ENCODE assay signal across 10 cellular contexts in the genomic region with DNA sequence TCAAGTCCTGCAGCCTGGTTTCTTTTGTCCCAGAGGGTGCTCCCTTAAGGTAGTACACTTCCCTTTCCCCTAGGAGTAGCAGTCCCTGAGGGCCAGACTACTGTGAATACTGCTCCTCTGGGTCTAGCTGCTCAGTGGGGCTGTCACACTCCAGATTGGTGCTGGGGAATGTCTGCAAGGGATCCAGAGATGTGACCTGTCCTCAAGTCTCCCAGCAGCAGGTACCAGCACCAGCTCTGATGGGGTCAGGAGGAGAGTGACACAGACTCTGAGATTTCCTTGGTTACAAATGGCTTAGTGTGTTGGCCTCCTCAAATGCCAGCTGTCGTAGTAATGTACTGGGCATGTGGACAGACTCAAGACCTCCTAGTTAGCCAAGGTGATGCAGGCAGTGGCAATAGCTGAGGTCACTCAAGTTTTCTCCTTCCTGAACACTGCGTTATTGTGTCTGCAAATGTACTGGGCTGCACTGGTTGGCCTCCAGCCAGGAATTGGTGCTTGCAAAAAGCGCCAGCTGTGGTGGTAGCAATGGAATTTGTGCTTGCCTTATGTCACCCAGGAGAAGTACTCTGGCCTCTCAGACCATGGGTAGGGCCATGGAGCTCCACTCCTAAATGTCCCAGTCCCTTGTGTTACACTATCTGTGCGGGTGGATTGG. TPM values are rescaled to one million over a fixed set of nuclear protein-coding genes. Genes with fewer than 3 reads are reported as not detected.
DNase-seq lines count a peak whose midpoint lies in the region; ATAC-seq, FAIRE-seq and TF ChIP-seq lines count a peak whose summit lies in the region.
"Had no signal": no experiment of that assay in that cellular context is flagged by ENCODE, and none has a peak within 500 bp of the region (broad histone marks: within the 10 kb centered on the region; RNA-seq: fewer than 3 reads in every experiment).

No MANE protein-coding gene starts in this region.

- H3K36me3 ChIP-seq in pancreas: no peaks in the 10 kb centered on the region
- H3K36me3 ChIP-seq: prostate gland had no signal

- FAIRE-seq in pancreas (lab: Jason Lieb, UNC): no peak

- no peaks in the 10 kb centered on the region for H3K27me3 ChIP-seq in pancreas

- TF ChIP-seq CTCF in fibroblast of villous mesenchyme (IDR thresholded peaks at IDR 0.05; ENCODE audit: insufficient read depth, low read depth, low read length): no peak
- no peak for TF ChIP-seq CTCF in pancreas (IDR thresholded peaks at IDR 0.05)

- peak; percentile 31 to 75 (median 50) for ATAC-seq in pancreas
- no peak for ATAC-seq in HG03135 (IDR thresholded peaks at IDR 0.05; ENCODE audit: unreplicated experiment)
- ATAC-seq in HG02571 (IDR thresholded peaks at IDR 0.05; ENCODE audit: unreplicated experiment): no peak

- no peaks in the 10 kb centered on the region for H3K9me3 ChIP-seq in pancreas
- H3K9me3 ChIP-seq: prostate gland had no signal

- 54 to 61% methylated on average over 4 of the region's 4 CpGs for whole genome bisulfite sequencing in pancreas, 2 donors

- H3K27ac ChIP-seq in pancreas: no peak overlapping the region
- H3K27ac ChIP-seq: prostate gland had no signal

- DNase-seq in Daoy (ENCODE audit: low read depth) (peak; percentile 20), OCI-M1 (lab: John Stamatoyannopoulos, UW) (peak; percentile 32), fibroblast of villous mesenchyme (ENCODE audit: low read depth) (peak; percentile 78), pancreas (peak in 4 of 6 donors; percentile 17 to 62 (median 35)), NCI-H187 (lab: John Stamatoyannopoulos, UW) (no peak), NCI-H1092 (lab: John Stamatoyannopoulos, UW) (no peak)
- DNase-seq: effector memory CD4-positive, alpha-beta T cell had no signal

- intact Hi-C loops in pancreas (cut with DNase I): no loop called here

- no peaks in the 10 kb centered on the region for H3K4me1 ChIP-seq in pancreas
- H3K4me1 ChIP-seq: prostate gland had no signal

- H3K4me3 ChIP-seq in fibroblast of villous mesenchyme (ENCODE audit: low read depth, low read length) (no peak overlapping the region), pancreas (no peak overlapping the region)
- H3K4me3 ChIP-seq: prostate gland had no signal

RNA-seq across cellular contexts. Expression of gene AEBP2, which starts 36.4 kb away (rescaled TPM):
- total RNA-seq in Daoy (2014; rRNA removed; shearing (Covaris generic)): 7.1 and 19.1 TPM in 2 replicates
- 14.8 and 23.7 TPM in 2 replicates for total RNA-seq in fibroblast of villous mesenchyme
- 10 to 100 TPM; 10.5 to 18.6 (median 14.9) TPM for total RNA-seq in pancreas
- 1 to 10 TPM; 9.0 to 9.2 TPM for polyA plus RNA-seq in pancreas

Comparison
In these comparisons a context has a peak if more than half of its experiments do, and no peak if none do; other contexts are left out.
1. DNase-seq: peak in Daoy (single experiment), OCI-M1 (single experiment), fibroblast of villous mesenchyme (single experiment) and pancreas (4 of 6); none in NCI-H187 (0 of 2) and NCI-H1092 (single experiment).
2. ATAC-seq: peak in pancreas (4 of 4); none in HG03135 (single experiment) and HG02571 (single experiment).